ENCODE assay signal across 8 cellular contexts in genomic region chr17:1724869-1725641, GRCh38. TPM values are rescaled to one million over a fixed set of nuclear protein-coding genes. Genes with fewer than 3 reads are reported as not detected.
DNase-seq lines count a peak whose midpoint lies in the region; ATAC-seq and TF ChIP-seq lines count a peak whose summit lies in the region.

No MANE protein-coding gene starts in this region.

- H3K27me3 Mint-ChIP-seq in T-helper 2 cell treated with Interferon-gamma antibody and Interleukin-4, amounts not matched to agents 5 μg/mL and 100 μg/mL, for 36 hours (ENCODE audit: low read depth), result no peaks in the 10 kb centered on the region
- H3K27me3 Mint-ChIP-seq in glutamatergic neuron (ENCODE audit: unreplicated experiment) (peaks cover 10% of the 10 kb centered on the region), progenitor cell of endocrine pancreas (no peaks in the 10 kb centered on the region)

- peaks cover 23% of the 10 kb centered on the region for H3K4me1 Mint-ChIP-seq in T-helper 2 cell treated with Interferon-gamma antibody and Interleukin-4, amounts not matched to agents 5 μg/mL and 100 μg/mL, for 36 hours (ENCODE audit: low read depth)
- H3K4me1 Mint-ChIP-seq in glutamatergic neuron (ENCODE audit: low read depth, unreplicated experiment), result peaks cover 3% of the 10 kb centered on the region
- peaks cover 3% of the 10 kb centered on the region for H3K4me1 Mint-ChIP-seq in progenitor cell of endocrine pancreas (ENCODE audit: low read depth)

- H3K4me3 ChIP-seq in WI38 (ENCODE audit: low read depth, low read length), result peak overlapping the region; percentile 63

- H3K27ac Mint-ChIP-seq in T-helper 2 cell treated with Interferon-gamma antibody and Interleukin-4, amounts not matched to agents 5 μg/mL and 100 μg/mL, for 36 hours, result peak overlapping the region; percentile 71
- H3K27ac Mint-ChIP-seq in glutamatergic neuron (ENCODE audit: unreplicated experiment), result no peak overlapping the region
- no peak overlapping the region for H3K27ac Mint-ChIP-seq in progenitor cell of endocrine pancreas

- peak overlapping the region; percentile 80 for H3K4me3 Mint-ChIP-seq in T-helper 2 cell treated with Interferon-gamma antibody and Interleukin-4, amounts not matched to agents 5 μg/mL and 100 μg/mL, for 36 hours
- H3K4me3 Mint-ChIP-seq in glutamatergic neuron (ENCODE audit: unreplicated experiment), result peak overlapping the region; percentile 75
- H3K4me3 Mint-ChIP-seq in progenitor cell of endocrine pancreas (ENCODE audit: low read depth), result peak overlapping the region; percentile 61

- no peak for TF ChIP-seq CTCF in WI38 (IDR thresholded peaks at IDR 0.05; ENCODE audit: low read depth, low read length)
- no peak for TF ChIP-seq CTCF in glutamatergic neuron (IDR thresholded peaks at IDR 0.05; ENCODE audit: partially characterized antibody, unreplicated experiment)
- peak; percentile 14 for TF ChIP-seq CTCF in progenitor cell of endocrine pancreas (IDR thresholded peaks at IDR 0.05; ENCODE audit: unreplicated experiment)

- peak; percentile 29 for ATAC-seq in HG03139 (IDR thresholded peaks at IDR 0.05; ENCODE audit: unreplicated experiment)

- DNase-seq in T-helper 2 cell treated with Interferon-gamma antibody and Interleukin-4, amounts not matched to agents 5 μg/mL and 100 μg/mL, for 36 hours (ENCODE audit: low spot score), result no peak
- DNase-seq in T-helper 2 cell, result no peak
- DNase-seq in glutamatergic neuron, result peak; percentile 80
- DNase-seq in progenitor cell of endocrine pancreas (ENCODE audit: low spot score, unreplicated experiment), result no peak
- DNase-seq in stimulated activated naive CD4-positive, alpha-beta T cell treated with Interleukin-2 at 50 U/mL for 16 hours (lab: John Stamatoyannopoulos, UW), result no peak
- no peak for DNase-seq in NCI-H2107 treated with DMSO at 0.1 percent for 48 hours (lab: John Stamatoyannopoulos, UW; ENCODE audit: unreplicated experiment)

- H3K36me3 Mint-ChIP-seq in T-helper 2 cell treated with Interferon-gamma antibody and Interleukin-4, amounts not matched to agents 5 μg/mL and 100 μg/mL, for 36 hours (ENCODE audit: low read depth), result peaks cover 17% of the 10 kb centered on the region
- H3K36me3 Mint-ChIP-seq in glutamatergic neuron (ENCODE audit: unreplicated experiment), result peaks cover 7% of the 10 kb centered on the region
- H3K36me3 Mint-ChIP-seq in progenitor cell of endocrine pancreas (ENCODE audit: insufficient read depth), result peaks cover 1% of the 10 kb centered on the region

- H3K9me3 Mint-ChIP-seq in T-helper 2 cell treated with Interferon-gamma antibody and Interleukin-4, amounts not matched to agents 5 μg/mL and 100 μg/mL, for 36 hours, result no peaks in the 10 kb centered on the region
- H3K9me3 Mint-ChIP-seq in glutamatergic neuron (ENCODE audit: unreplicated experiment) (peaks cover 5% of the 10 kb centered on the region), progenitor cell of endocrine pancreas (ENCODE audit: low read depth) (no peaks in the 10 kb centered on the region)

RNA-seq across cellular contexts. Expression of gene WDR81, which starts 0.6 kb away (rescaled TPM):
- total RNA-seq in glutamatergic neuron (ENCODE audit: unreplicated experiment) (13.4 TPM), progenitor cell of endocrine pancreas (22.1 and 22.4 TPM in 2 replicates)

RNA-seq across cellular contexts. Expression of gene TLCD2, which starts 14.9 kb away (rescaled TPM):
- total RNA-seq in glutamatergic neuron (ENCODE audit: unreplicated experiment), result 0.96 TPM
- total RNA-seq in progenitor cell of endocrine pancreas, result 2.7 and 2.9 TPM in 2 replicates

RNA-seq across cellular contexts. Expression of gene SERPINF2, which starts 17.6 kb away (rescaled TPM):
- total RNA-seq in glutamatergic neuron (ENCODE audit: unreplicated experiment) (0.37 TPM), progenitor cell of endocrine pancreas (68.6 and 74.5 TPM in 2 replicates)

RNA-seq across cellular contexts. Expression of gene SERPINF1, which starts 36.8 kb away (rescaled TPM):
- total RNA-seq in glutamatergic neuron (ENCODE audit: unreplicated experiment), result 9.7 TPM
- total RNA-seq in progenitor cell of endocrine pancreas, result 163 and 169 TPM in 2 replicates

RNA-seq across cellular contexts. Expression of gene PRPF8, which starts 40.4 kb away (rescaled TPM):
- 297 TPM for total RNA-seq in glutamatergic neuron (ENCODE audit: unreplicated experiment)
- 367 and 378 TPM in 2 replicates for total RNA-seq in progenitor cell of endocrine pancreas

Comparison
In these comparisons a context has a peak if more than half of its experiments do, and no peak if none do; other contexts are left out.
1. RNA of gene SERPINF2, which starts 17.6 kb away (total RNA-seq): 68.6 to 74.5 TPM in progenitor cell of endocrine pancreas; 0.37 TPM in glutamatergic neuron (single experiment); every median in the first group is over 10 times any median in the second.
2. Peak in every context shown above with its lines, with median percentiles within 50 percentile points of each other: H3K4me3 Mint-ChIP-seq.